ENCODE assay signal across 8 cellular contexts in genomic region chr1:9573723-9574122, GRCh38. TPM values are rescaled to one million over a fixed set of nuclear protein-coding genes. Genes with fewer than 3 reads are reported as not detected.
DNase-seq lines count a peak whose midpoint lies in the region; TF ChIP-seq lines count a peak whose summit lies in the region.

No MANE protein-coding gene starts in this region.

- no peaks in the 10 kb centered on the region for H3K9me3 Mint-ChIP-seq in endothelial cell (ENCODE audit: unreplicated experiment)

- no peak overlapping the region for H3K4me3 Mint-ChIP-seq in endothelial cell (ENCODE audit: unreplicated experiment)

- no peak overlapping the region for H2BK120ac ChIP-seq in neuronal stem cell (ENCODE audit: low read depth, low read length)

- no peak overlapping the region for H4K8ac ChIP-seq in neuronal stem cell (ENCODE audit: low read depth, low read length)

- H3K27ac Mint-ChIP-seq in endothelial cell (ENCODE audit: unreplicated experiment): no peak overlapping the region

- no peak overlapping the region for H2BK12ac ChIP-seq in neuronal stem cell (ENCODE audit: low read length)

- H3K9ac ChIP-seq in neuronal stem cell (ENCODE audit: low read depth, low read length, poor library complexity): no peak overlapping the region

- peaks cover 10% of the 10 kb centered on the region for H3K36me3 Mint-ChIP-seq in endothelial cell (ENCODE audit: low read depth, unreplicated experiment)

- H3K4me1 ChIP-seq in osteoblast (ENCODE audit: insufficient read depth, low read length): no peaks in the 10 kb centered on the region
- H3K4me1 ChIP-seq in neuronal stem cell (ENCODE audit: control insufficient read depth in 2 of 2, insufficient read depth in 1 of 2, low read depth in 1 of 2, low read length in 2 of 2): no peaks in the 10 kb centered on the region

- no peak overlapping the region for H3K4ac ChIP-seq in neuronal stem cell (ENCODE audit: low read length)

- H3K23ac ChIP-seq in neuronal stem cell (ENCODE audit: low read depth, low read length, poor library complexity): no peak overlapping the region

- H3K9me3 ChIP-seq in osteoblast (ENCODE audit: low read depth, low read length) (no peaks in the 10 kb centered on the region), neuronal stem cell (replicated peaks in 1 of 2; ENCODE audit: control insufficient read depth in 2 of 2, insufficient read depth in 1 of 2, low read depth in 1 of 2, low read length in 2 of 2) (peaks cover 0 to 2% of the 10 kb centered on the region in 2 donors)

- no peaks in the 10 kb centered on the region for H3K4me1 Mint-ChIP-seq in endothelial cell (ENCODE audit: unreplicated experiment)

- no peak overlapping the region for H4K91ac ChIP-seq in neuronal stem cell (ENCODE audit: low read depth, low read length, poor library complexity)

- no peak overlapping the region for H3K4me3 ChIP-seq in osteoblast (ENCODE audit: insufficient read depth, low read length)
- H3K4me3 ChIP-seq in neuronal stem cell (ENCODE audit: low read length in 2 of 2): no peak overlapping the region

- no peak overlapping the region for H2BK15ac ChIP-seq in neuronal stem cell (ENCODE audit: low read length)

- H3K79me1 ChIP-seq in neuronal stem cell (ENCODE audit: low read depth, low read length): no peaks in the 10 kb centered on the region

- in situ Hi-C loops in G401 (cut with HindIII; ENCODE audit: low sequenced_read_pairs): loop anchor here (25.0 kb wide), 1 partner anchor 286 kb away; the partner anchor contains the start of gene SPSB1

- H3K18ac ChIP-seq in neuronal stem cell (ENCODE audit: low read length): no peak overlapping the region

- no peak overlapping the region for H2AK5ac ChIP-seq in neuronal stem cell (ENCODE audit: low read depth, low read length)

- H3K27me3 ChIP-seq in osteoblast (ENCODE audit: insufficient read depth, low read length) (no peaks in the 10 kb centered on the region), neuronal stem cell (ENCODE audit: control insufficient read depth in 3 of 3, insufficient read depth in 3 of 3, low read depth in 1 of 3, low read length in 3 of 3) (no peaks in the 10 kb centered on the region)

- H3K27ac ChIP-seq in osteoblast (ENCODE audit: low read depth, low read length): no peak overlapping the region
- H3K27ac ChIP-seq in substantia nigra (ENCODE audit: low read depth, low read length, poor library complexity, severe bottlenecking): no peak overlapping the region
- no peak overlapping the region for H3K27ac ChIP-seq in neuronal stem cell (replicated peaks; ENCODE audit: low read length)

- no CpG with 5 or more reads among the region's 2 CpGs for WGBS in neuronal stem cell (ENCODE audit: extremely low coverage in 2 of 2, insufficient read length in 2 of 2, insufficient replicate concordance in 1 of 2), 2 donors

- H3K14ac ChIP-seq in neuronal stem cell (ENCODE audit: low read length): no peak overlapping the region

- no peaks in the 10 kb centered on the region for H4K20me1 ChIP-seq in osteoblast (ENCODE audit: insufficient read depth, low read length)

- DNase-seq in G401 (ENCODE audit: low spot score): peak; percentile 42
- DNase-seq in NCI-H1694 treated with DMSO at 0.1 percent for 48 hours (lab: John Stamatoyannopoulos, UW): peak; percentile 14
- DNase-seq in endothelial cell (ENCODE audit: low spot score): no peak
- peak; percentile 84 for DNase-seq in osteoblast (ENCODE audit: insufficient read length, low spot score, missing footprints)
- no peak for DNase-seq in substantia nigra (lab: John Stamatoyannopoulos, UW)
- DNase-seq in neuronal stem cell (ENCODE audit: low spot score): no peak
- no peak for DNase-seq in HCEC 1CT
- no peak for DNase-seq in GM03348 (ENCODE audit: low spot score)

- H3K36me3 ChIP-seq in osteoblast (ENCODE audit: insufficient read depth, low read length): peaks cover 8% of the 10 kb centered on the region
- peaks cover 18 to 66% of the 10 kb centered on the region in 2 donors for H3K36me3 ChIP-seq in neuronal stem cell (replicated peaks in 1 of 2; ENCODE audit: control insufficient read depth in 2 of 2, insufficient read depth in 2 of 2, low read length in 2 of 2)

- no peaks in the 10 kb centered on the region for H3K79me2 ChIP-seq in osteoblast (ENCODE audit: insufficient read depth, low read length)

- H2BK5ac ChIP-seq in neuronal stem cell (ENCODE audit: low read length): no peak overlapping the region

- TF ChIP-seq CTCF in endothelial cell (IDR thresholded peaks at IDR 0.05; ENCODE audit: unreplicated experiment) (peak; percentile 35), osteoblast (IDR thresholded peaks at IDR 0.05; ENCODE audit: extremely low read depth, low read depth, low read length) (peak; percentile 43)

- H2AFZ ChIP-seq in osteoblast (ENCODE audit: low read length) (no peak overlapping the region), neuronal stem cell (ENCODE audit: low read length) (no peak overlapping the region)

- H3K4me2 ChIP-seq in osteoblast (ENCODE audit: insufficient read depth, low read length) (no peak overlapping the region), neuronal stem cell (ENCODE audit: insufficient read depth, low read length, poor library complexity, severe bottlenecking) (no peak overlapping the region)

- no peaks in the 10 kb centered on the region for H3K27me3 Mint-ChIP-seq in endothelial cell (ENCODE audit: unreplicated experiment)

RNA-seq across cellular contexts. Expression of gene TMEM201, which starts 15.0 kb away (rescaled TPM):
- 65.2 and 68.3 TPM in 2 replicates for total RNA-seq in G401 (2014; rRNA removed; shearing (Covaris generic))
- total RNA-seq in endothelial cell (ENCODE audit: unreplicated experiment) (19.1 TPM), osteoblast (5.9 and 6.2 TPM in 2 replicates)
- 14.4 TPM for polyA plus RNA-seq in neuronal stem cell (2013, experiment 1 of 2)
- polyA plus RNA-seq in neuronal stem cell (2013, experiment 2 of 2): 13.9 TPM

RNA-seq across cellular contexts. Expression of gene SLC25A33, which starts 34.5 kb away (rescaled TPM):
- total RNA-seq in G401 (2014; rRNA removed; shearing (Covaris generic)): 42.2 and 48.5 TPM in 2 replicates
- 4.2 TPM for total RNA-seq in endothelial cell (ENCODE audit: unreplicated experiment)
- total RNA-seq in osteoblast: 7.2 and 8.0 TPM in 2 replicates
- polyA plus RNA-seq in neuronal stem cell (2013, experiment 1 of 2): 14.0 TPM
- polyA plus RNA-seq in neuronal stem cell (2013, experiment 2 of 2): 13.7 TPM

Comparison
In these comparisons a context has a peak if more than half of its experiments do, and no peak if none do; other contexts are left out.
1. DNase-seq: peak in G401 (single experiment), NCI-H1694 treated with DMSO at 0.1 percent for 48 hours (single experiment) and osteoblast (single experiment); none in endothelial cell (single experiment), substantia nigra (0 of 49), neuronal stem cell (single experiment), HCEC 1CT (single experiment) and GM03348 (single experiment).